ENCODE assay signal across 8 cellular contexts in genomic region chr20:20052074-20052970, GRCh38. TPM values are rescaled to one million over a fixed set of nuclear protein-coding genes. Genes with fewer than 3 reads are reported as not detected.
A peak's percentile ranks its signal among the peaks of the same experiment; 100 is the strongest.
DNase-seq lines count a peak whose midpoint lies in the region; ATAC-seq, FAIRE-seq and TF ChIP-seq lines count a peak whose summit lies in the region.

Gene CFAP61, plus strand, starts transcription at chr20:20052532. Its CDS starts 4,122 bp downstream, at chr20:20056654.
Gene CRNKL1, minus strand, starts transcription at chr20:20052466. Its CDS starts 124 bp downstream, at chr20:20052342.

- H3K27me3 ChIP-seq in BE2C: no peaks in the 10 kb centered on the region
- no peaks in the 10 kb centered on the region for H3K27me3 ChIP-seq in kidney epithelial cell (ENCODE audit: control insufficient read depth, insufficient read depth, low read length)

- H3K4me1 ChIP-seq in BE2C: no peaks in the 10 kb centered on the region

- DNase-seq in BE2C (peak; percentile 97), GM19239 (ENCODE audit: insufficient read length, low spot score) (peak; percentile 75), NCI-H510A treated with DMSO at 0.1 percent for 48 hours (lab: John Stamatoyannopoulos, UW) (peak; percentile 97), kidney epithelial cell (ENCODE audit: low read depth) (peak; percentile 85)
- DNase-seq in activated CD4-positive, alpha-beta T cell treated with anti-CD3 and anti-CD28 coated beads for 4 hours: peak; percentile 98
- DNase-seq in stimulated activated CD4-positive, alpha-beta T cell treated with anti-CD3 and anti-CD28 coated beads, Interleukin-15, amount 100 ng/mL, for 24 hours: peak; percentile 97

- H3K27ac ChIP-seq in cingulate gyrus (ENCODE audit: low read depth, low read length): peak within 1 kb of the TSS; percentile 78

- peak; percentile 100 for FAIRE-seq in GM19239 (lab: Jason Lieb, UNC)

- ATAC-seq in HG03442 (IDR thresholded peaks at IDR 0.05; ENCODE audit: unreplicated experiment): peak; percentile 88

- H3K36me3 ChIP-seq in BE2C (peaks cover 20% of the 10 kb centered on the region), kidney epithelial cell (ENCODE audit: control insufficient read depth, insufficient read depth, low read length) (peaks cover 1% of the 10 kb centered on the region)

- H3K4me3 ChIP-seq in BE2C (ENCODE audit: low read depth, low read length) (peak within 1 kb of the TSS; percentile 97), kidney epithelial cell (ENCODE audit: low read depth, low read length) (peak within 1 kb of the TSS; percentile 81)

- TF ChIP-seq CTCF in BE2C (IDR thresholded peaks at IDR 0.05; ENCODE audit: low read depth, low read length): 0 out of 2 replicates have a peak, but pooled peaks have one; percentile 2
- no peak for TF ChIP-seq CTCF in kidney epithelial cell (IDR thresholded peaks at IDR 0.05; ENCODE audit: insufficient read depth, low read length, poor library complexity, severe bottlenecking)

- H3K9me3 ChIP-seq in BE2C: no peaks in the 10 kb centered on the region

RNA-seq across cellular contexts. Expression of gene CFAP61, which starts in this region (rescaled TPM):
- 4.2 TPM for polyA plus RNA-seq in BE2C (2012; ENCODE audit: insufficient read depth, insufficient read length, low read depth)
- 0.14 TPM in 1 of 2 replicates, not detected in the other for total RNA-seq in kidney epithelial cell

RNA-seq across cellular contexts. Expression of gene CRNKL1, which starts in this region (rescaled TPM):
- polyA plus RNA-seq in BE2C (2012; ENCODE audit: insufficient read depth, insufficient read length, low read depth): 19.6 TPM
- total RNA-seq in kidney epithelial cell: 18.3 and 22.4 TPM in 2 replicates

Comparison
In these comparisons a context has a peak if more than half of its experiments do, and no peak if none do; other contexts are left out.
1. Peak in every context shown above with its lines: DNase-seq, ATAC-seq, H3K4me3 ChIP-seq and H3K27ac ChIP-seq.